ENCODE assay signal across 8 cellular contexts in the genomic region with DNA sequence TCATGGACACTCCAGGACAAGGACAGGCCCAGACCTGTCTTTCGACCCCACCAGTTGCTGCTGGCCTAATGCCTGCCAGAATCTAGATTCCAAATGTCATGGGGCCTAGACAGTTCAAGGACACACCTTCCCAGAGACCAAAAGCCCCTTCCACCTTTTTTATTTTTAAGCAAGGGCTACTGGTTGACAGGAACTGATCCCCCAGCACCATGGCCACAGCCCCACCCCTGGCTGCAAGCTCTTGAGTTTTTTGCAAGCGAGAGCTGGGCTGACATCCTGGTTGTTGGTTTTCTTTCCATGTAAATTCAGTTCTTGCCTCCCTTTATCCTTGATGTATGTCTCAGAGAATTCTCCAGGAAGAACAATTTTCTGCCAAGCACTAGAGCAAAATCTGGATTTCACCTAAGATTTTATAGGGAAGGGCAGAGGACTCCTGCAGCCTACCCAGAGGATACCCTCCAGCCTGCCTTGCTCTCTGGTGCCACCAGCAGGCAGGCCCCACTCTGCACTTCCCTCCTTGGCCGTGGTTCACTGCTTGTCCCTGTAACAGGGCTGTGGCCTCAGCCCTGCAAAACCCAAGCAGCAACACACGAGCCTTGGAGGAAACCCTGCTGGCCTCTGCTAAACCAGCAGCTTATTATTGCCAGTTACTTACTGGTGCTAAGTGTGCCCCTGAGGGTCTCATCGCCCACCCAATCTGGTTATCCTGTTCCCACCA.
DNase-seq lines count a peak whose midpoint lies in the region; ATAC-seq, FAIRE-seq and TF ChIP-seq lines count a peak whose summit lies in the region.

No MANE protein-coding gene starts in this region.

- peak; percentile 80 for TF ChIP-seq CTCF in bronchial epithelial cell (IDR thresholded peaks at IDR 0.05; ENCODE audit: insufficient read depth, low read length, severe bottlenecking)

- DNase-seq in EL: peak; percentile 48
- DNase-seq in Karpas-422: peak; percentile 83
- DNase-seq in bronchial epithelial cell (ENCODE audit: low read depth): peak; percentile 36
- DNase-seq in left lobe of liver (ENCODE audit: low spot score): peak; percentile 32
- no peak for DNase-seq in COLO668 (lab: John Stamatoyannopoulos, UW; ENCODE audit: unreplicated experiment)
- DNase-seq in NCI-H1048 (lab: John Stamatoyannopoulos, UW): no peak

- ATAC-seq in left lobe of liver: peak; percentile 53
- ATAC-seq in GM18868 (IDR thresholded peaks at IDR 0.05; ENCODE audit: unreplicated experiment): no peak
- ATAC-seq in GM21619 (IDR thresholded peaks at IDR 0.05; ENCODE audit: unreplicated experiment): no peak

- H4K20me1 ChIP-seq in Karpas-422 (ENCODE audit: insufficient read depth, low read depth, low read length): no peaks in the 10 kb centered on the region

- H3K9me3 ChIP-seq in Karpas-422 (ENCODE audit: low read length): no peaks in the 10 kb centered on the region

- H3K4me3 ChIP-seq in Karpas-422 (ENCODE audit: low read length): no peak overlapping the region
- H3K4me3 ChIP-seq in bronchial epithelial cell (ENCODE audit: low read depth, low read length): no peak overlapping the region

- no peak for FAIRE-seq in bronchial epithelial cell (lab: Jason Lieb, UNC)

- H3K36me3 ChIP-seq in Karpas-422 (ENCODE audit: insufficient read depth, low read length) (no peaks in the 10 kb centered on the region), bronchial epithelial cell (ENCODE audit: control insufficient read depth, insufficient read depth, low read length) (no peaks in the 10 kb centered on the region)

- no peak overlapping the region for H3K9ac ChIP-seq in Karpas-422 (ENCODE audit: low read length)

- H3K9me2 ChIP-seq in Karpas-422 (replicated peaks; ENCODE audit: insufficient read depth, low read length): no peaks in the 10 kb centered on the region

- H2AFZ ChIP-seq in Karpas-422 (ENCODE audit: low read length): no peak overlapping the region

- H3K79me2 ChIP-seq in Karpas-422 (ENCODE audit: low read length): no peaks in the 10 kb centered on the region

- H3K27me3 ChIP-seq in Karpas-422 (ENCODE audit: low read length) (no peaks in the 10 kb centered on the region), bronchial epithelial cell (ENCODE audit: control insufficient read depth, insufficient read depth, low read length) (no peaks in the 10 kb centered on the region)

- H3K4me2 ChIP-seq in Karpas-422 (ENCODE audit: low read depth, low read length, poor library complexity, severe bottlenecking): no peak overlapping the region

- H3K4me1 ChIP-seq in Karpas-422 (ENCODE audit: low read length): peaks cover 15% of the 10 kb centered on the region

- H3K27ac ChIP-seq in Karpas-422 (ENCODE audit: low read length): no peak overlapping the region

Comparison
In these comparisons a context has a peak if more than half of its experiments do, and no peak if none do; other contexts are left out.
1. DNase-seq: peak in EL (single experiment), Karpas-422 (single experiment), bronchial epithelial cell (single experiment) and left lobe of liver (single experiment); none in COLO668 (single experiment) and NCI-H1048 (single experiment).